11 cellular contexts compared by ENCODE assay signal in the genomic region with DNA sequence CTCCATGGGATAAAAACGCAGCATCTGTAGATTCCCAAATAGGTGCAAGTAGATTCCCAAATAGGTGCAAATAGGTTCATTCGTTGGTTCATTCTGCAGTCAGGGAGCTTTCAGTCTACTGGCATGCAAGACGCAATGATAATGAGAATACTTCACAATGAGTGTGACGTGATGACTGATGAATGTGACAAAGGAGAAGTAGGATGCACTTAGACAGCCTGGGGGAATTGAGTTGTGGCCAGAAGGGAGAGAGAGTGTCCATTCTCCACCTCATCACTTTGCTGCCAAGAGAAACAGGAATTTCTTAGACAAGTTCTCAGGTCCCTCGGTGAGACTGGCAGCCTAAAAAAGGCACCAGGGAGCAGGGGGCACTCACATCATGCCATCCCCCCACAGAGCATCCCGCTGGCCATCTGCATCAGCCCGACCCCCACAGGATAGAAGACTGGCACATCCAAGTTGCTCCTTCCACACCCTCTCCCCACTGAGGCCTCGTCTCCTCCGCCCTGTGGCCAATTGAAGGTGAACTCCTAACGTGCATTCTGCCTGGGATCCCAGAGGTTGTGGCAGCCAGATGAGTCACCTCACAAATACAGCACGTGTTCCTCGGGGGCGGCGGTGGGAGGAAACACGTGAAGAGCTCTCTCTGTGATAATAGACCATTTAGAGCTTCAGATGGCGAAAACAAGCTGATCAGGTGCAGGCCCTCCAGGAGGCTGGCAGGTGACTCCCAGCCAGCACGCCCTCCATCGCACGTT. TPM values are rescaled to one million over a fixed set of nuclear protein-coding genes. Genes with fewer than 3 reads are reported as not detected.
DNase-seq lines count a peak whose midpoint lies in the region; ATAC-seq lines count a peak whose summit lies in the region.
"Had no signal": no experiment of that assay in that cellular context is flagged by ENCODE, and none has a peak within 500 bp of the region (broad histone marks: within the 10 kb centered on the region; RNA-seq: fewer than 3 reads in every experiment).

No MANE protein-coding gene starts in this region.

- no peaks in the 10 kb centered on the region for H3K36me3 Mint-ChIP-seq in activated naive CD4-positive, alpha-beta T cell treated with anti-CD3 and anti-CD28 coated beads, Interleukin-2, amount 50 U/mL, for 72 hours
- H3K36me3 Mint-ChIP-seq: activated naive CD4-positive, alpha-beta T cell treated with anti-CD3 and anti-CD28 coated beads, Interleukin-2, amount 50 U/mL, for 24 hours had no signal

- H3K27ac Mint-ChIP-seq in activated naive CD4-positive, alpha-beta T cell treated with anti-CD3 and anti-CD28 coated beads, Interleukin-2, amount 50 U/mL, for 72 hours, result peak overlapping the region in 1 of 2 donors; percentile 58

- no peak for ATAC-seq in HG03460 (IDR thresholded peaks at IDR 0.05; ENCODE audit: unreplicated experiment)
- ATAC-seq in activated naive CD4-positive, alpha-beta T cell treated with anti-CD3 and anti-CD28 coated beads, Interleukin-2, amount 50 U/mL, for 72 hours, result no peak
- no peak for ATAC-seq in GM21825 (IDR thresholded peaks at IDR 0.05; ENCODE audit: unreplicated experiment)

- DNase-seq in activated CD8-positive, alpha-beta memory T cell treated with anti-CD3 and anti-CD28 coated beads for 24 hours, result peak; percentile 50
- DNase-seq in activated CD8-positive, alpha-beta memory T cell treated with anti-CD3 and anti-CD28 coated beads, Interleukin-2, amount 50 U/mL, for 48 hours, result no peak
- peak; percentile 92 for DNase-seq in NCI-H345 (lab: John Stamatoyannopoulos, UW)
- peak; percentile 84 for DNase-seq in dermis blood vessel endothelial cell
- peak; percentile 69 for DNase-seq in renal cortical epithelial cell (ENCODE audit: low read depth)
- DNase-seq in activated naive CD4-positive, alpha-beta T cell treated with anti-CD3 and anti-CD28 coated beads, Interleukin-2, amount 50 U/mL, for 72 hours (ENCODE audit: low spot score in 2 of 2), result no peak
- DNase-seq: transverse colon, WERI-Rb-1 had no signal

- no peaks in the 10 kb centered on the region for H3K9me3 Mint-ChIP-seq in activated naive CD4-positive, alpha-beta T cell treated with anti-CD3 and anti-CD28 coated beads, Interleukin-2, amount 50 U/mL, for 72 hours
- H3K9me3 Mint-ChIP-seq: activated naive CD4-positive, alpha-beta T cell treated with anti-CD3 and anti-CD28 coated beads, Interleukin-2, amount 50 U/mL, for 24 hours had no signal

RNA-seq across cellular contexts. Expression of a gene that starts 19.9 kb away (rescaled TPM):
- total RNA-seq in dermis blood vessel endothelial cell, result 20.8 and 24.1 TPM in 2 replicates
- 12.2 and 32.4 TPM in 2 replicates for total RNA-seq in renal cortical epithelial cell
- total RNA-seq in activated naive CD4-positive, alpha-beta T cell treated with anti-CD3 and anti-CD28 coated beads, Interleukin-2, amount 50 U/mL, for 72 hours, result not detected

Comparison
In these comparisons a context has a peak if more than half of its experiments do, and no peak if none do; other contexts are left out.
1. DNase-seq: peak in activated CD8-positive, alpha-beta memory T cell treated with anti-CD3 and anti-CD28 coated beads for 24 hours (single experiment), NCI-H345 (single experiment), dermis blood vessel endothelial cell (single experiment) and renal cortical epithelial cell (single experiment); none in activated CD8-positive, alpha-beta memory T cell treated with anti-CD3 and anti-CD28 coated beads, Interleukin-2, amount 50 U/mL, for 48 hours (single experiment) and activated naive CD4-positive, alpha-beta T cell treated with anti-CD3 and anti-CD28 coated beads, Interleukin-2, amount 50 U/mL, for 72 hours (0 of 2).
2. RNA of a gene that starts 19.9 kb away (total RNA-seq): 12.2 to 32.4 TPM in renal cortical epithelial cell and 20.8 to 24.1 TPM in dermis blood vessel endothelial cell; not detected in activated naive CD4-positive, alpha-beta T cell treated with anti-CD3 and anti-CD28 coated beads, Interleukin-2, amount 50 U/mL, for 72 hours; every median in the first group is over 10 times any median in the second.